Comparison of ENCODE assay signal across 10 cellular contexts in genomic region chr13:21344662-21345176, GRCh38.
DNase-seq lines count a peak whose midpoint lies in the region; ATAC-seq, FAIRE-seq and TF ChIP-seq lines count a peak whose summit lies in the region.
"Had no signal": no experiment of that assay in that cellular context is flagged by ENCODE, and none has a peak within 500 bp of the region (broad histone marks: within the 10 kb centered on the region; RNA-seq: fewer than 3 reads in every experiment).

No MANE protein-coding gene starts in this region.

- peaks cover 0 to 1% (median 0%) of the 10 kb centered on the region in 8 donors for H3K9me3 Mint-ChIP-seq in CD4-positive, alpha-beta memory T cell
- no peaks in the 10 kb centered on the region for H3K9me3 Mint-ChIP-seq in activated naive CD8-positive, alpha-beta T cell treated with anti-CD3 and anti-CD28 coated beads, Interleukin-2, amount 50 U/mL, for 24 hours

- peak overlapping the region; percentile 48 for H3K27ac ChIP-seq in CD4-positive, alpha-beta memory T cell (ENCODE audit: low read depth, low read length)
- H3K27ac ChIP-seq in MM.1S (ENCODE audit: low read length) (no peak overlapping the region), upper lobe of left lung (no peak overlapping the region), esophagus muscularis mucosa (replicated peaks in 1 of 4) (no peak overlapping the region)
- H3K27ac ChIP-seq: pancreas had no signal

- POLR2A ChIA-PET in CD4-positive, alpha-beta memory T cell (lab: Charles Lee; ENCODE audit: partially characterized antibody), result no interaction called here

- intact Hi-C loops in CD4-positive, alpha-beta memory T cell (cut with micrococcal nuclease), result no loop called here
- intact Hi-C loops in esophagus muscularis mucosa (cut with DNase I), result no loop called here
- intact Hi-C loops in left colon (cut with DNase I, micrococcal nuclease), result no loop called here

- no peak for FAIRE-seq in D721Med (lab: Jason Lieb, UNC)
- FAIRE-seq: pancreas had no signal

- no peaks in the 10 kb centered on the region for H3K79me2 ChIP-seq in MM.1S (ENCODE audit: low read length)

- H3F3A ChIP-seq in MM.1S (ENCODE audit: insufficient read depth, low read length), result no peaks in the 10 kb centered on the region

- H2AFZ ChIP-seq in MM.1S (ENCODE audit: low read length), result peak overlapping the region; percentile 45; the same call in 1 of the 2 replicates

- no peaks in the 10 kb centered on the region for H3K36me3 Mint-ChIP-seq in CD4-positive, alpha-beta memory T cell
- no peaks in the 10 kb centered on the region for H3K36me3 Mint-ChIP-seq in activated naive CD8-positive, alpha-beta T cell treated with anti-CD3 and anti-CD28 coated beads, Interleukin-2, amount 50 U/mL, for 24 hours (ENCODE audit: low read depth)

- H3K4me3 ChIP-seq in CD4-positive, alpha-beta memory T cell (ENCODE audit: low read length in 2 of 2), result peak overlapping the region in 1 of 2 donors; percentile 35
- H3K4me3 ChIP-seq in MM.1S (ENCODE audit: low read length), result no peak overlapping the region
- H3K4me3 ChIP-seq in upper lobe of left lung, result no peak overlapping the region
- no peak overlapping the region for H3K4me3 ChIP-seq in esophagus muscularis mucosa
- H3K4me3 ChIP-seq: pancreas had no signal

- no peaks in the 10 kb centered on the region for H3K9me2 ChIP-seq in MM.1S (replicated peaks; ENCODE audit: insufficient read depth, low read length)

- H3K4me3 Mint-ChIP-seq in CD4-positive, alpha-beta memory T cell, result peak overlapping the region; percentile 66 to 80 (median 74)
- H3K4me3 Mint-ChIP-seq in activated naive CD8-positive, alpha-beta T cell treated with anti-CD3 and anti-CD28 coated beads, Interleukin-2, amount 50 U/mL, for 24 hours, result peak overlapping the region; percentile 51

- no peak for TF ChIP-seq POLR2A in upper lobe of left lung (IDR thresholded peaks at IDR 0.05)
- no peak for TF ChIP-seq POLR2A in esophagus muscularis mucosa (IDR thresholded peaks at IDR 0.05; ENCODE audit: low read depth)

- H3K27me3 ChIP-seq in CD4-positive, alpha-beta memory T cell (ENCODE audit: insufficient read depth, low read length), result no peaks in the 10 kb centered on the region
- H3K27me3 ChIP-seq in MM.1S (replicated peaks; ENCODE audit: insufficient read depth, low read length) (no peaks in the 10 kb centered on the region), upper lobe of left lung (no peaks in the 10 kb centered on the region), esophagus muscularis mucosa (no peaks in the 10 kb centered on the region)
- H3K27me3 ChIP-seq: pancreas had no signal

- H3K27ac Mint-ChIP-seq in CD4-positive, alpha-beta memory T cell, result peak overlapping the region; percentile 81 to 93 (median 88)
- peak overlapping the region; percentile 73 for H3K27ac Mint-ChIP-seq in activated naive CD8-positive, alpha-beta T cell treated with anti-CD3 and anti-CD28 coated beads, Interleukin-2, amount 50 U/mL, for 24 hours

- no peak for TF ChIP-seq CTCF in MM.1S (IDR thresholded peaks at IDR 0.05; ENCODE audit: low read length)
- TF ChIP-seq CTCF in D721Med (IDR thresholded peaks at IDR 0.05; ENCODE audit: insufficient read depth, missing control alignments), result no peak
- TF ChIP-seq CTCF in upper lobe of left lung (IDR thresholded peaks at IDR 0.05), result no peak
- TF ChIP-seq CTCF in esophagus muscularis mucosa (IDR thresholded peaks at IDR 0.05), result no peak

- peak; percentile 60 for ATAC-seq in GM19328 (IDR thresholded peaks at IDR 0.05; ENCODE audit: unreplicated experiment)
- ATAC-seq in activated naive CD8-positive, alpha-beta T cell treated with anti-CD3 and anti-CD28 coated beads, Interleukin-2, amount 50 U/mL, for 24 hours, result peak; percentile 74
- ATAC-seq in upper lobe of left lung (ENCODE audit: low FRiP score in 2 of 2), result no peak
- no peak for ATAC-seq in left colon

- H3K4me1 Mint-ChIP-seq in CD4-positive, alpha-beta memory T cell, result peaks cover 18 to 31% (median 25%) of the 10 kb centered on the region in 4 donors
- H3K4me1 Mint-ChIP-seq in activated naive CD8-positive, alpha-beta T cell treated with anti-CD3 and anti-CD28 coated beads, Interleukin-2, amount 50 U/mL, for 24 hours, result peaks cover 23% of the 10 kb centered on the region

- no peak overlapping the region for H3K9ac ChIP-seq in MM.1S (ENCODE audit: low read length)

- 40 to 41% methylated on average over 2 to 9 of the region's 9 CpGs for WGBS in upper lobe of left lung, 2 donors
- WGBS in esophagus muscularis mucosa, result 65% methylated on average over 7 of the region's 9 CpGs

- no peaks in the 10 kb centered on the region for H3K27me3 Mint-ChIP-seq in CD4-positive, alpha-beta memory T cell
- no peaks in the 10 kb centered on the region for H3K27me3 Mint-ChIP-seq in activated naive CD8-positive, alpha-beta T cell treated with anti-CD3 and anti-CD28 coated beads, Interleukin-2, amount 50 U/mL, for 24 hours

- H3K4me1 ChIP-seq in CD4-positive, alpha-beta memory T cell (ENCODE audit: insufficient read depth, low read length), result peaks cover 30% of the 10 kb centered on the region
- H3K4me1 ChIP-seq in MM.1S (ENCODE audit: low read length) (no peaks in the 10 kb centered on the region), upper lobe of left lung (peaks cover 0 to 6% (median 5%) of the 10 kb centered on the region in 4 donors), esophagus muscularis mucosa (no peaks in the 10 kb centered on the region)
- H3K4me1 ChIP-seq: pancreas had no signal

- CTCF ChIA-PET in CD4-positive, alpha-beta memory T cell (lab: Charles Lee; ENCODE audit: partially characterized antibody), result interaction anchor here (0.9 to 2.0 kb wide), 5 partner anchors 18 to 133 kb away, joined by 3 to 14 read pairs (median 4); partner anchors contain the start of gene ZDHHC20

- H3K9me3 ChIP-seq in CD4-positive, alpha-beta memory T cell (ENCODE audit: control insufficient read depth in 1 of 2, low read length in 2 of 2), result no peaks in the 10 kb centered on the region
- no peaks in the 10 kb centered on the region for H3K9me3 ChIP-seq in MM.1S (replicated peaks; ENCODE audit: insufficient read depth, low read length)
- H3K9me3 ChIP-seq in upper lobe of left lung, result no peaks in the 10 kb centered on the region
- H3K9me3 ChIP-seq in esophagus muscularis mucosa, result no peaks in the 10 kb centered on the region
- H3K9me3 ChIP-seq: pancreas had no signal

- no peak overlapping the region for H3K4me2 ChIP-seq in MM.1S (ENCODE audit: low read depth, low read length)

- no peaks in the 10 kb centered on the region for H3K36me3 ChIP-seq in CD4-positive, alpha-beta memory T cell (ENCODE audit: insufficient read depth, low read length)
- H3K36me3 ChIP-seq in MM.1S (replicated peaks; ENCODE audit: insufficient read depth, low read length) (no peaks in the 10 kb centered on the region), upper lobe of left lung (no peaks in the 10 kb centered on the region), esophagus muscularis mucosa (no peaks in the 10 kb centered on the region)
- H3K36me3 ChIP-seq: pancreas had no signal

- no peak for TF ChIP-seq EP300 in upper lobe of left lung (IDR thresholded peaks at IDR 0.05)
- TF ChIP-seq EP300 in esophagus muscularis mucosa (IDR thresholded peaks at IDR 0.05), result no peak

- DNase-seq in CD4-positive, alpha-beta memory T cell, result peak; percentile 31 to 52 (median 44)
- DNase-seq in MM.1S (peak; percentile 6), D721Med (ENCODE audit: insufficient read length, low spot score) (no peak), upper lobe of left lung (no peak), esophagus muscularis mucosa (ENCODE audit: extremely low spot score) (no peak), left colon (no peak)
- peak; percentile 29 for DNase-seq in activated naive CD8-positive, alpha-beta T cell treated with anti-CD3 and anti-CD28 coated beads, Interleukin-2, amount 50 U/mL, for 24 hours
- DNase-seq: IMR-90, pancreas had no signal

- H4K20me1 ChIP-seq in MM.1S (ENCODE audit: insufficient read depth, low read length), result no peaks in the 10 kb centered on the region

Comparison
In these comparisons a context has a peak if more than half of its experiments do, and no peak if none do; other contexts are left out.
1. DNase-seq: peak in CD4-positive, alpha-beta memory T cell (5 of 5), MM.1S (single experiment) and activated naive CD8-positive, alpha-beta T cell treated with anti-CD3 and anti-CD28 coated beads, Interleukin-2, amount 50 U/mL, for 24 hours (single experiment); none in D721Med (single experiment), upper lobe of left lung (0 of 2), esophagus muscularis mucosa (single experiment) and left colon (0 of 2).
2. ATAC-seq: peak in GM19328 (single experiment) and activated naive CD8-positive, alpha-beta T cell treated with anti-CD3 and anti-CD28 coated beads, Interleukin-2, amount 50 U/mL, for 24 hours (single experiment); none in upper lobe of left lung (0 of 2) and left colon (single experiment).